ENCODE assay signal across 22 cellular contexts in genomic region chr9:69179037-69179436, GRCh38. TPM values are rescaled to one million over a fixed set of nuclear protein-coding genes. Genes with fewer than 3 reads are reported as not detected.
DNase-seq lines count a peak whose midpoint lies in the region; ATAC-seq and TF ChIP-seq lines count a peak whose summit lies in the region.
"Had no signal": no experiment of that assay in that cellular context is flagged by ENCODE, and none has a peak within 500 bp of the region (broad histone marks: within the 10 kb centered on the region; RNA-seq: fewer than 3 reads in every experiment).

No MANE protein-coding gene starts in this region.

- no peaks in the 10 kb centered on the region for H3K36me3 ChIP-seq in left ventricle myocardium inferior
- no peaks in the 10 kb centered on the region for H3K36me3 ChIP-seq in right lobe of liver
- H3K36me3 ChIP-seq in aorta (ENCODE audit: control insufficient read depth in 1 of 2, insufficient read depth in 2 of 2, low read length in 1 of 2), result no peaks in the 10 kb centered on the region
- H3K36me3 ChIP-seq: BLaER1 treated with 17β-estradiol and CSF1 and Interleukin-3, amounts not matched to agents 10 nM and 100 nM; left lung; neural progenitor cell had no signal

- TF ChIP-seq CTCF in left ventricle myocardium inferior (IDR thresholded peaks at IDR 0.05; ENCODE audit: borderline replicate concordance), result no peak
- TF ChIP-seq CTCF in dorsolateral prefrontal cortex (IDR thresholded peaks at IDR 0.05 in 54 of 56, conservative IDR thresholded peaks at IDR 0.05 in 2 of 56; ENCODE audit: low read depth in 1 of 56, partially characterized antibody in 56 of 56), result no peak
- TF ChIP-seq CTCF in right lobe of liver (IDR thresholded peaks at IDR 0.05), result no peak

- 15% methylated on average over 2 of the region's 2 CpGs for WGBS in right lobe of liver (ENCODE audit: insufficient coverage, low coverage, low lambda C conversion rate, missing lambda C conversion rate)
- whole genome bisulfite sequencing in aorta, 2 donors, result 10 to 21% methylated on average over 2 of the region's 2 CpGs

- peaks cover 87% of the 10 kb centered on the region for H3K4me1 ChIP-seq in left ventricle myocardium inferior
- H3K4me1 ChIP-seq in right lobe of liver, result peaks cover 0 to 54% (median 21%) of the 10 kb centered on the region in 4 donors
- H3K4me1 ChIP-seq in aorta (ENCODE audit: control insufficient read depth in 1 of 2, insufficient read depth in 2 of 2, low read length in 2 of 2), result peaks cover 0 to 20% of the 10 kb centered on the region in 2 donors

- H3K4me3 ChIP-seq in left ventricle myocardium inferior (no peak overlapping the region), dorsolateral prefrontal cortex (no peak overlapping the region), right lobe of liver (peak overlapping the region in 1 of 3 donors; percentile 25), aorta (ENCODE audit: low read length in 2 of 2) (no peak overlapping the region)
- H3K4me3 ChIP-seq: BLaER1 treated with 17β-estradiol and CSF1 and Interleukin-3, amounts not matched to agents 10 nM and 100 nM; K562; left lung; neural progenitor cell; SK-N-MC had no signal

- peak; percentile 51 for TF ChIP-seq POLR2A in right lobe of liver (IDR thresholded peaks at IDR 0.05)

- H3K27ac ChIP-seq in left ventricle myocardium inferior (replicated peaks) (peak overlapping the region; percentile 2), dorsolateral prefrontal cortex (peak overlapping the region in 30 of 59 donors; percentile 2 to 92 (median 46)), right lobe of liver (peak overlapping the region; percentile 69 to 91 (median 91)), aorta (ENCODE audit: low read depth in 1 of 2, low read length in 2 of 2) (peak overlapping the region in 1 of 2 donors; percentile 57)
- H3K27ac ChIP-seq: BLaER1 treated with 17β-estradiol and CSF1 and Interleukin-3, amounts not matched to agents 10 nM and 100 nM; neural progenitor cell; SK-N-MC had no signal

- H3K9me3 ChIP-seq in left ventricle myocardium inferior (replicated peaks), result no peaks in the 10 kb centered on the region
- H3K9me3 ChIP-seq in right lobe of liver, result no peaks in the 10 kb centered on the region
- H3K9me3 ChIP-seq in aorta (ENCODE audit: control insufficient read depth, low read length), result no peaks in the 10 kb centered on the region
- H3K9me3 ChIP-seq: BLaER1 treated with 17β-estradiol and CSF1 and Interleukin-3, amounts not matched to agents 10 nM and 100 nM; left lung had no signal

- DNase-seq in left ventricle myocardium inferior (no peak), cardiac septum (ENCODE audit: low spot score) (no peak), dorsolateral prefrontal cortex (no peak), right lobe of liver (no peak), aorta (no peak), ureter (ENCODE audit: low spot score) (no peak)
- DNase-seq: ACHN; activated CD8-positive, alpha-beta memory T cell treated with anti-CD3 and anti-CD28 coated beads, Interleukin-2, amount 50 U/mL, for 48 hours; activated effector memory CD4-positive, alpha-beta T cell treated with Interleukin-2 at 50 U/mL for 16 hours; central memory CD4-positive, alpha-beta T cell; GOT3; left lung; MV-4-11; NCI-H2029 treated with DMSO at 0.1 percent for 48 hours; NCI-H446 treated with DMSO at 0.1 percent for 48 hours; retina had no signal

- no peaks in the 10 kb centered on the region for H3K27me3 ChIP-seq in left ventricle myocardium inferior (ENCODE audit: low read depth)
- H3K27me3 ChIP-seq in dorsolateral prefrontal cortex, result no peaks in the 10 kb centered on the region
- no peaks in the 10 kb centered on the region for H3K27me3 ChIP-seq in right lobe of liver
- no peaks in the 10 kb centered on the region for H3K27me3 ChIP-seq in aorta (ENCODE audit: control insufficient read depth in 1 of 2, insufficient read depth in 2 of 2, low read length in 1 of 2)
- H3K27me3 ChIP-seq: left lung had no signal

- intact Hi-C loops in left ventricle myocardium inferior (cut with micrococcal nuclease) (no loop called here), cardiac septum (cut with DNase I) (no loop called here), dorsolateral prefrontal cortex (cut with DNase I) (no loop called here), right lobe of liver (cut with DNase I) (no loop called here), aorta (cut with DNase I) (no loop called here)

- ATAC-seq in right lobe of liver (peak; percentile 27 to 61 (median 36)), GM18519 (IDR thresholded peaks at IDR 0.05; ENCODE audit: low FRiP score, unreplicated experiment) (no peak), aorta (ENCODE audit: low FRiP score) (no peak), GM18867 (IDR thresholded peaks at IDR 0.05; ENCODE audit: unreplicated experiment) (no peak)
- ATAC-seq: K562, left lung had no signal

RNA-seq across cellular contexts. Expression of gene TJP2, which starts 5.0 kb away (rescaled TPM):
- total RNA-seq in left ventricle myocardium inferior, result 130 TPM
- 67.0 TPM for total RNA-seq in cardiac septum
- 100 to 1,000 TPM in 22 of 120 experiments, 10 to 100 TPM in 98; 22.2 to 199 (median 67.6) TPM for total RNA-seq in dorsolateral prefrontal cortex
- total RNA-seq in right lobe of liver, result 100 to 1,000 TPM in 1 of 6 experiments, 10 to 100 TPM in 5; 62.0 to 129 (median 81.7) TPM
- total RNA-seq in aorta, result 100 to 1,000 TPM; 115 to 121 TPM
- polyA plus RNA-seq in aorta, result 100 to 1,000 TPM in 1 of 2 donors, 10 to 100 TPM in 1; 32.4 to 105 TPM
- total RNA-seq in ureter, result 197 TPM

Comparison
In these comparisons a context has a peak if more than half of its experiments do, and no peak if none do; other contexts are left out.
1. ATAC-seq: peak in right lobe of liver (4 of 4); none in GM18519 (single experiment), aorta (single experiment) and GM18867 (single experiment).